In the genomic region with DNA sequence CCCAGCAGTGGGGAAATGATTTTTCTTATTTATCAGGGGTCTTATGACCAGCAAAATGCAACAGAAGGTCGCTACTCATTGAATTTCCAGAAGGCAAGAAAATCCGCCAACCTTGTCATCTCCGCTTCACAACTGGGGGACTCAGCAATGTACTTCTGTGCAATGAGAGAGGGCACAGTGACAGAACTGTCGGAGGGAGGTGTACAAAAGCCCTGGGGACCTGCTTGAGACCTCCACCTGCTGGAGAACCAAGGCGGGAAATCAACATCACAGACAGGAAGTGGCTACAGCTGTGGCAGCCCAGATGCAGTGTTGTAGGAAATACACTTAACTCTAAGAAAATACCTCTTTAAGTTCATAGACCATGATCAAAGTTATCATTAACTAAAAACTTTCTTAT, we compare ENCODE assay signal across 9 cellular contexts.
A peak's percentile ranks its signal among the peaks of the same experiment; 100 is the strongest.
DNase-seq lines count a peak whose midpoint lies in the region; ATAC-seq, FAIRE-seq and TF ChIP-seq lines count a peak whose summit lies in the region.
"Had no signal": no experiment of that assay in that cellular context is flagged by ENCODE, and none has a peak within 500 bp of the region (broad histone marks: within the 10 kb centered on the region; RNA-seq: fewer than 3 reads in every experiment).

No MANE protein-coding gene starts in this region.

- no peaks in the 10 kb centered on the region for H3K36me3 Mint-ChIP-seq in CD4-positive, alpha-beta memory T cell
- peaks cover 3% of the 10 kb centered on the region for H3K36me3 Mint-ChIP-seq in effector memory CD8-positive, alpha-beta T cell (ENCODE audit: insufficient read depth)

- H3K9me3 ChIP-seq in CD4-positive, alpha-beta memory T cell (ENCODE audit: control insufficient read depth in 1 of 2, low read length in 2 of 2) = no peaks in the 10 kb centered on the region
- H3K9me3 ChIP-seq in pancreas = no peaks in the 10 kb centered on the region
- H3K9me3 ChIP-seq: Caco-2 had no signal

- CTCF ChIA-PET in CD4-positive, alpha-beta memory T cell (lab: Charles Lee; ENCODE audit: partially characterized antibody) = interaction anchor here (1.5 to 7.7 kb wide), 3 partner anchors 9 to 17 kb away, joined by 4 to 47 read pairs (median 5); no protein-coding TSS in a partner anchor

- no peaks in the 10 kb centered on the region for H3K27me3 Mint-ChIP-seq in CD4-positive, alpha-beta memory T cell
- no peaks in the 10 kb centered on the region for H3K27me3 Mint-ChIP-seq in effector memory CD8-positive, alpha-beta T cell

- FAIRE-seq in pancreas (lab: Jason Lieb, UNC) (no peak), H54 (lab: Jason Lieb, UNC) (no peak)

- intact Hi-C loops in CD4-positive, alpha-beta memory T cell (cut with micrococcal nuclease) = loop anchor here (1.0 to 2.0 kb wide), 3 partner anchors 11 to 56 kb away; no protein-coding TSS in a partner anchor
- intact Hi-C loops in pancreas (cut with DNase I) = no loop called here

- peak; percentile 81 for ATAC-seq in GM21786 (IDR thresholded peaks at IDR 0.05; ENCODE audit: unreplicated experiment)
- ATAC-seq in effector memory CD8-positive, alpha-beta T cell (replicated peaks) = peak; percentile 83
- ATAC-seq in pancreas = no peak

- peak overlapping the region; percentile 69 to 96 (median 87) for H3K27ac Mint-ChIP-seq in CD4-positive, alpha-beta memory T cell
- H3K27ac Mint-ChIP-seq in effector memory CD8-positive, alpha-beta T cell = no peak overlapping the region

- H3K4me3 ChIP-seq in CD4-positive, alpha-beta memory T cell (ENCODE audit: low read length in 2 of 2) = peak overlapping the region in 1 of 2 donors; percentile 28
- no peak overlapping the region for H3K4me3 ChIP-seq in pancreas

- peaks cover 60% of the 10 kb centered on the region for H3K4me1 ChIP-seq in CD4-positive, alpha-beta memory T cell (ENCODE audit: insufficient read depth, low read length)
- H3K4me1 ChIP-seq in pancreas = no peaks in the 10 kb centered on the region
- H3K4me1 ChIP-seq: Caco-2 had no signal

- peak overlapping the region; percentile 65 to 87 (median 78) for H3K4me3 Mint-ChIP-seq in CD4-positive, alpha-beta memory T cell
- H3K4me3 Mint-ChIP-seq in effector memory CD8-positive, alpha-beta T cell = peak overlapping the region; percentile 54 to 61

- TF ChIP-seq POLR2A in H54 (IDR thresholded peaks at IDR 0.05; ENCODE audit: low read depth, low read length) = no peak

- H3K27me3 ChIP-seq in CD4-positive, alpha-beta memory T cell (ENCODE audit: insufficient read depth, low read length) = no peaks in the 10 kb centered on the region
- no peaks in the 10 kb centered on the region for H3K27me3 ChIP-seq in pancreas

- H3K4me1 Mint-ChIP-seq in CD4-positive, alpha-beta memory T cell = peaks cover 30 to 54% (median 43%) of the 10 kb centered on the region in 4 donors
- peaks cover 12 to 35% of the 10 kb centered on the region in 2 donors for H3K4me1 Mint-ChIP-seq in effector memory CD8-positive, alpha-beta T cell (ENCODE audit: low read depth in 2 of 2)

- DNase-seq in CD4-positive, alpha-beta memory T cell = peak; percentile 61 to 82 (median 69)
- DNase-seq in T-helper 2 cell = peak in 4 of 5 experiments; percentile 9 to 92 (median 50)
- DNase-seq in effector memory CD8-positive, alpha-beta T cell = peak; percentile 40 to 44 (median 43)
- DNase-seq in HUDEP-2 (lab: John Stamatoyannopoulos, UW; ENCODE audit: unreplicated experiment in 76 of 76) = no peak
- no peak for DNase-seq in HuH-7.5 (ENCODE audit: low spot score)
- DNase-seq in pancreas = no peak
- DNase-seq in H54 (ENCODE audit: insufficient read length, low spot score) = no peak

- no peak for TF ChIP-seq CTCF in pancreas (IDR thresholded peaks at IDR 0.05)

- peaks cover 0 to 2% (median 0%) of the 10 kb centered on the region in 8 donors for H3K9me3 Mint-ChIP-seq in CD4-positive, alpha-beta memory T cell
- H3K9me3 Mint-ChIP-seq in effector memory CD8-positive, alpha-beta T cell = no peaks in the 10 kb centered on the region

- 52 to 60% methylated on average over 5 of the region's 5 CpGs for WGBS in pancreas, 2 donors

- H3K36me3 ChIP-seq in CD4-positive, alpha-beta memory T cell (ENCODE audit: insufficient read depth, low read length) = no peaks in the 10 kb centered on the region
- H3K36me3 ChIP-seq in pancreas = no peaks in the 10 kb centered on the region

- POLR2A ChIA-PET in CD4-positive, alpha-beta memory T cell (lab: Charles Lee; ENCODE audit: partially characterized antibody) = interaction anchor here (1.2 to 3.4 kb wide), 2 partner anchors 9 to 613 kb away, joined by 4 to 12 read pairs; no protein-coding TSS in a partner anchor

- peak overlapping the region; percentile 46 for H3K27ac ChIP-seq in CD4-positive, alpha-beta memory T cell (ENCODE audit: low read depth, low read length)
- H3K27ac ChIP-seq in pancreas = no peak overlapping the region

Comparison
In these comparisons a context has a peak if more than half of its experiments do, and no peak if none do; other contexts are left out.
1. DNase-seq: peak in CD4-positive, alpha-beta memory T cell (5 of 5), T-helper 2 cell (4 of 5) and effector memory CD8-positive, alpha-beta T cell (3 of 3); none in HUDEP-2 (0 of 76), HuH-7.5 (single experiment), pancreas (0 of 6) and H54 (single experiment).
2. H3K27ac Mint-ChIP-seq: peak in CD4-positive, alpha-beta memory T cell (7 of 7); none in effector memory CD8-positive, alpha-beta T cell (0 of 2).
3. ATAC-seq: peak in GM21786 (single experiment) and effector memory CD8-positive, alpha-beta T cell (single experiment); none in pancreas (0 of 4).